In genomic region chr1:214445846-214446614, GRCh38 we compare ENCODE assay signal across 10 cellular contexts.
A peak's percentile ranks its signal among the peaks of the same experiment; 100 is the strongest.
DNase-seq lines count a peak whose midpoint lies in the region; ATAC-seq and TF ChIP-seq lines count a peak whose summit lies in the region.
"Had no signal": no experiment of that assay in that cellular context is flagged by ENCODE, and none has a peak within 500 bp of the region (broad histone marks: within the 10 kb centered on the region; RNA-seq: fewer than 3 reads in every experiment).

No MANE protein-coding gene starts in this region.

- H3K36me3 ChIP-seq in heart left ventricle: peaks cover 0 to 8% (median 0%) of the 10 kb centered on the region in 9 donors
- H3K36me3 ChIP-seq in right atrium auricular region: no peaks in the 10 kb centered on the region

- DNase-seq in heart left ventricle (no peak), Right ventricle myocardium inferior (ENCODE audit: missing footprints) (no peak), SW480 (ENCODE audit: low spot score) (peak; percentile 65), foreskin keratinocyte (peak; percentile 83 to 92), right atrium auricular region (ENCODE audit: low spot score) (no peak)
- no peak for DNase-seq in activated CD8-positive, alpha-beta memory T cell treated with anti-CD3 and anti-CD28 coated beads, Interleukin-2, amount 50 U/mL, for 4 hours
- DNase-seq: upper lobe of left lung had no signal

- no peak overlapping the region for H3K4me3 ChIP-seq in heart left ventricle
- H3K4me3 ChIP-seq in right atrium auricular region: no peak overlapping the region
- H3K4me3 ChIP-seq: lung, upper lobe of left lung had no signal

- TF ChIP-seq CTCF in heart left ventricle (IDR thresholded peaks at IDR 0.05) (no peak), foreskin keratinocyte (conservative IDR thresholded peaks at IDR 0.05) (no peak), right atrium auricular region (IDR thresholded peaks at IDR 0.05) (no peak)

- no peaks in the 10 kb centered on the region for H3K9me3 ChIP-seq in heart left ventricle
- no peaks in the 10 kb centered on the region for H3K9me3 ChIP-seq in right atrium auricular region
- H3K9me3 ChIP-seq: upper lobe of left lung had no signal

- H3K27me3 ChIP-seq in heart left ventricle (no peaks in the 10 kb centered on the region), foreskin keratinocyte (no peaks in the 10 kb centered on the region), right atrium auricular region (no peaks in the 10 kb centered on the region)
- H3K27me3 ChIP-seq: upper lobe of left lung had no signal

- TF ChIP-seq POLR2A in heart left ventricle (IDR thresholded peaks at IDR 0.05): no peak

- H3K27ac ChIP-seq in heart left ventricle: peak overlapping the region in 7 of 12 donors; percentile 2 to 45 (median 32)
- H3K27ac ChIP-seq in foreskin keratinocyte: peak overlapping the region; percentile 93
- H3K27ac ChIP-seq in right atrium auricular region: peak overlapping the region in 1 of 2 donors; percentile 47
- H3K27ac ChIP-seq: upper lobe of left lung had no signal

- no peak for ATAC-seq in heart left ventricle
- no peak for ATAC-seq in Right ventricle myocardium inferior
- ATAC-seq in foreskin keratinocyte: peak; percentile 31
- ATAC-seq in GM21390 (IDR thresholded peaks at IDR 0.05; ENCODE audit: unreplicated experiment): no peak
- ATAC-seq in GM18858 (IDR thresholded peaks at IDR 0.05; ENCODE audit: unreplicated experiment): no peak

- WGBS in heart left ventricle, 4 donors: 44 to 53% (median 46%) methylated on average over 2 of the region's 2 CpGs

- intact Hi-C loops in heart left ventricle (cut with DNase I): no loop called here
- intact Hi-C loops in Right ventricle myocardium inferior (cut with DNase I): no loop called here

- H3K4me1 ChIP-seq in heart left ventricle: peaks cover 0 to 42% (median 20%) of the 10 kb centered on the region in 12 donors
- H3K4me1 ChIP-seq in foreskin keratinocyte: peaks cover 44% of the 10 kb centered on the region
- H3K4me1 ChIP-seq in right atrium auricular region: no peaks in the 10 kb centered on the region

Comparison
In these comparisons a context has a peak if more than half of its experiments do, and no peak if none do; other contexts are left out.
1. DNase-seq: peak in SW480 (single experiment) and foreskin keratinocyte (2 of 2); none in heart left ventricle (0 of 5), Right ventricle myocardium inferior (single experiment), activated CD8-positive, alpha-beta memory T cell treated with anti-CD3 and anti-CD28 coated beads, Interleukin-2, amount 50 U/mL, for 4 hours (single experiment) and right atrium auricular region (single experiment).